1 cellular context compared by ENCODE assay signal in the genomic region with DNA sequence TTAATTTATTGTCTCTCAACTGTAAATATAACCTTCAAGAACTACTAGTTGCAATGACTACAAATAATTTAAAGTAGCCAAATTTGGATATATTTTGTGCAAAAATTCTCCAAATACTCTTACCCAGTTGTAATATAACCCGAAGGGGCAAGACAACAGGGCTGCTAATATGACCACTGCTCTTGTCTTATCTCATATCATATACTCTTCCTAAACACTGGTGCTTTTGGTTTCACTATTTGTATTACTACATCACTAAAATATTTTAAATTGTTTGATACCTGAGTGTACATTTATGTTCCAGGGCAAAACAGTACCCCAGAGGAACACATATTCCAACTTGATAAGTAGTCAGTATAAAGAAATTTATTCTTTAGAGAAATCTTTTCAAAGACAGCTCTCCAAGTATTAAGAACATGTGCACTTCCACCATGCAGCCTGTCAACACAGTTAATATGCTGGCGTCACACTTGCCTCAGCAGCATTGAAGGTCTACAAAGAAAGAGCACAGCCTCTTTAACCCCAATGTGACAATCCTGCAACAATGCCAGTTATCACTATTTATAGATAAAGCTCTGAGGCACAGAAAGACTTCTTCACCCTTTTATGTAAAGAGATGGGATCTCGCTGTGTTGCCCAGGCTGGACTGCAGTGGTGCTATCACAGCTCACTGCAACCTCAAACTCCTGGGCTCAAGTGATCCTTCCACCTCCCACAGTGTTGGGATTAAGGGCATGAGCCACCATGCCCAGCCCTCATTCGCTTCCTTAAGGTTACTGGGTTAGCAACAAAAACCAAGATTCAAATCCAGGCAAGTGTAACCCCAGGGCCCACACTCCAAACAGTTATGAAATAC.
TF ChIP-seq lines count a peak whose summit lies in the region.

No MANE protein-coding gene starts in this region.

TF ChIP-seq in K562, 482 proteins besides CTCF, POLR2A, EP300 and RAD21:
- TF ChIP-seq PHF21A (IDR thresholded peaks at IDR 0.05; ENCODE audit: borderline replicate concordance, low read depth) (no peak), SMARCE1 (IDR thresholded peaks at IDR 0.05) (no peak), CBFA2T3 (IDR thresholded peaks at IDR 0.05) (no peak), E2F5 (CRISPR knock-in tag; IDR thresholded peaks at IDR 0.05) (no peak), ERF (CRISPR knock-in tag; IDR thresholded peaks at IDR 0.05) (no peak), JUND (IDR thresholded peaks at IDR 0.05; ENCODE audit: borderline replicate concordance, low read depth, low read length) (no peak), JUND (tag; IDR thresholded peaks at IDR 0.05; ENCODE audit: borderline replicate concordance, low read depth, low read length) (no peak), ZBTB8A (IDR thresholded peaks at IDR 0.05; ENCODE audit: partially characterized antibody) (no peak), ZNF121 (CRISPR knock-in tag; conservative IDR thresholded peaks at IDR 0.05) (peak; percentile 45; the same call in 1 of the 2 replicates)
- TF ChIP-seq, protein P1, sequence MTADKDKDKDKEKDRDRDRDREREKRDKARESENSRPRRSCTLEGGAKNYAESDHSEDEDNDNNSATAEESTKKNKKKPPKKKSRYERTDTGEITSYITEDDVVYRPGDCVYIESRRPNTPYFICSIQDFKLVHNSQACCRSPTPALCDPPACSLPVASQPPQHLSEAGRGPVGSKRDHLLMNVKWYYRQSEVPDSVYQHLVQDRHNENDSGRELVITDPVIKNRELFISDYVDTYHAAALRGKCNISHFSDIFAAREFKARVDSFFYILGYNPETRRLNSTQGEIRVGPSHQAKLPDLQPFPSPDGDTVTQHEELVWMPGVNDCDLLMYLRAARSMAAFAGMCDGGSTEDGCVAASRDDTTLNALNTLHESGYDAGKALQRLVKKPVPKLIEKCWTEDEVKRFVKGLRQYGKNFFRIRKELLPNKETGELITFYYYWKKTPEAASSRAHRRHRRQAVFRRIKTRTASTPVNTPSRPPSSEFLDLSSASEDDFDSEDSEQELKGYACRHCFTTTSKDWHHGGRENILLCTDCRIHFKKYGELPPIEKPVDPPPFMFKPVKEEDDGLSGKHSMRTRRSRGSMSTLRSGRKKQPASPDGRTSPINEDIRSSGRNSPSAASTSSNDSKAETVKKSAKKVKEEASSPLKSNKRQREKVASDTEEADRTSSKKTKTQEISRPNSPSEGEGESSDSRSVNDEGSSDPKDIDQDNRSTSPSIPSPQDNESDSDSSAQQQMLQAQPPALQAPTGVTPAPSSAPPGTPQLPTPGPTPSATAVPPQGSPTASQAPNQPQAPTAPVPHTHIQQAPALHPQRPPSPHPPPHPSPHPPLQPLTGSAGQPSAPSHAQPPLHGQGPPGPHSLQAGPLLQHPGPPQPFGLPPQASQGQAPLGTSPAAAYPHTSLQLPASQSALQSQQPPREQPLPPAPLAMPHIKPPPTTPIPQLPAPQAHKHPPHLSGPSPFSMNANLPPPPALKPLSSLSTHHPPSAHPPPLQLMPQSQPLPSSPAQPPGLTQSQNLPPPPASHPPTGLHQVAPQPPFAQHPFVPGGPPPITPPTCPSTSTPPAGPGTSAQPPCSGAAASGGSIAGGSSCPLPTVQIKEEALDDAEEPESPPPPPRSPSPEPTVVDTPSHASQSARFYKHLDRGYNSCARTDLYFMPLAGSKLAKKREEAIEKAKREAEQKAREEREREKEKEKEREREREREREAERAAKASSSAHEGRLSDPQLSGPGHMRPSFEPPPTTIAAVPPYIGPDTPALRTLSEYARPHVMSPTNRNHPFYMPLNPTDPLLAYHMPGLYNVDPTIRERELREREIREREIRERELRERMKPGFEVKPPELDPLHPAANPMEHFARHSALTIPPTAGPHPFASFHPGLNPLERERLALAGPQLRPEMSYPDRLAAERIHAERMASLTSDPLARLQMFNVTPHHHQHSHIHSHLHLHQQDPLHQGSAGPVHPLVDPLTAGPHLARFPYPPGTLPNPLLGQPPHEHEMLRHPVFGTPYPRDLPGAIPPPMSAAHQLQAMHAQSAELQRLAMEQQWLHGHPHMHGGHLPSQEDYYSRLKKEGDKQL (CRISPR knock-in tag; IDR thresholded peaks at IDR 0.05; ENCODE audit: borderline replicate concordance): no peak
TF ChIP-seq in K562: peak in this region for 1.
